In the genomic region with DNA sequence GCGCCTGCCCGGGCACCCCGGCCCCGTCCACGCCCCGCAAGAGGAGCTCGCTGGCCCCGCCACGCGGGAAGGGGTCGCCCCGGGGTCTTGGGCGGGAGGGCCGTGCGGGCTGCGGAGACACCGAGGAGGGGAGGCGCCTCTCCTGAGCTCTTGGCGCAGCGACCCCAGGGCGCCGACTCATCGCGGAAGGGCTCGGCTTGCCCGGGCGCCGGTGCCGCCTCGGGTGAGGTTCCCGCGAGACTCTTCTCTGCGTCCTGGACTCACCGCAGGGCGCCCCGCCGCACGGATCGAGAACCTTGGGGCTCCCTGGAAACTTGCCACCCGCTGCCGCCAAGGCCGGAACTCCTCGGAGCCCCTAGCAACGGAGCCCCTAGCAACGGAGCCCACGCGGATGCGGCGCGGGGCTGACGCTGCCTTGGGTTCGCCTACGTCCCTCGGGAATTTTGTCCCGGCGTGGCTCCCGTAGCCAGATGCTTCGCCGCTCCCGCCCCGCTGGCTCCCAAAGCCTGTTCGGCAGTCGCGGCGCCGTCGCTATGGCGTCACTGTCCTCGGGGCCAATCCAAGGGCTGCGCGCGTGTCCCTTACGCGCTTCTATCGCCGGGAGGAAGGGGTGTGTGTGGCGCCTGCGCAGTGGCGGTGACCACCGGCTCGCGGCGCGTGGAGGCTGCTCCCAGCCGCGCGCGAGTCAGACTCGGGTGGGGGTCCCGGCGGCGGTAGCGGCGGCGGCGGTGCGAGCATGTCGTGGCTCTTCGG, we compare ENCODE assay signal across 8 cellular contexts. TPM values are rescaled to one million over a fixed set of nuclear protein-coding genes. Genes with fewer than 3 reads are reported as not detected.
DNase-seq lines count a peak whose midpoint lies in the region; ATAC-seq, FAIRE-seq and TF ChIP-seq lines count a peak whose summit lies in the region.

A gene (plus strand): TSS at position 630 of the 753 bp plus-strand sequence. CDS start 107 bp downstream, at position 737.

- TF ChIP-seq CTCF in right atrium auricular region (IDR thresholded peaks at IDR 0.05): no peak

- H3K27me3 Mint-ChIP-seq in T-helper 2 cell treated with Interferon-gamma antibody and Interleukin-4, amounts not matched to agents 5 μg/mL and 100 μg/mL, for 36 hours (ENCODE audit: low read depth): no peaks in the 10 kb centered on the region

- H3K4me3 ChIP-seq in right atrium auricular region: peak within 1 kb of the TSS; percentile 94 to 95

- H3K9me3 ChIP-seq in right atrium auricular region: no peaks in the 10 kb centered on the region

- H3K4me1 ChIP-seq in right atrium auricular region: peaks cover 0 to 12% of the 10 kb centered on the region in 2 donors

- peaks cover under 1% of the 10 kb centered on the region for H3K36me3 ChIP-seq in right atrium auricular region

- peak within 1 kb of the TSS; percentile 90 for H3K27ac Mint-ChIP-seq in T-helper 2 cell treated with Interferon-gamma antibody and Interleukin-4, amounts not matched to agents 5 μg/mL and 100 μg/mL, for 36 hours

- H3K4me3 Mint-ChIP-seq in T-helper 2 cell treated with Interferon-gamma antibody and Interleukin-4, amounts not matched to agents 5 μg/mL and 100 μg/mL, for 36 hours: peak within 1 kb of the TSS; percentile 87

- peak within 1 kb of the TSS; percentile 90 to 94 for H3K27ac ChIP-seq in right atrium auricular region

- no peaks in the 10 kb centered on the region for H3K27me3 ChIP-seq in right atrium auricular region

- H3K4me1 Mint-ChIP-seq in T-helper 2 cell treated with Interferon-gamma antibody and Interleukin-4, amounts not matched to agents 5 μg/mL and 100 μg/mL, for 36 hours (ENCODE audit: low read depth): peaks cover 6% of the 10 kb centered on the region

- H3K36me3 Mint-ChIP-seq in T-helper 2 cell treated with Interferon-gamma antibody and Interleukin-4, amounts not matched to agents 5 μg/mL and 100 μg/mL, for 36 hours (ENCODE audit: low read depth): no peaks in the 10 kb centered on the region

- H3K9me3 Mint-ChIP-seq in T-helper 2 cell treated with Interferon-gamma antibody and Interleukin-4, amounts not matched to agents 5 μg/mL and 100 μg/mL, for 36 hours: no peaks in the 10 kb centered on the region

- ATAC-seq in GM18511 (IDR thresholded peaks at IDR 0.05; ENCODE audit: unreplicated experiment) (peak; percentile 89), HG02981 (IDR thresholded peaks at IDR 0.05; ENCODE audit: unreplicated experiment) (peak; percentile 85)

- peak; percentile 88 for DNase-seq in NCI-H2029 (lab: John Stamatoyannopoulos, UW)
- peak; percentile 97 for DNase-seq in T-helper 2 cell treated with Interferon-gamma antibody and Interleukin-4, amounts not matched to agents 5 μg/mL and 100 μg/mL, for 36 hours (ENCODE audit: low spot score)
- DNase-seq in anterior cingulate cortex (lab: John Stamatoyannopoulos, UW): peak; percentile 72 to 99 (median 97)
- DNase-seq in right atrium auricular region (ENCODE audit: low spot score): peak; percentile 98
- peak; percentile 92 for DNase-seq in pulmonary artery endothelial cell (ENCODE audit: low read depth, low spot score)
- peak; percentile 95 for DNase-seq in urothelium cell line (ENCODE audit: low spot score)

- no peak for FAIRE-seq in urothelium cell line (lab: Jason Lieb, UNC)

RNA-seq across cellular contexts. Expression of the gene that starts here (rescaled TPM):
- total RNA-seq in right atrium auricular region (10 to 100 TPM; 15.6 to 18.6 TPM), pulmonary artery endothelial cell (64.1 and 64.7 TPM in 2 replicates)

Comparison
In these comparisons a context has a peak if more than half of its experiments do, and no peak if none do; other contexts are left out.
1. Peak in every context shown above with its lines: DNase-seq, ATAC-seq, H3K4me3 ChIP-seq and H3K27ac ChIP-seq.